Comparison of ENCODE assay signal across 11 cellular contexts in genomic region chr4:158823461-158823873, GRCh38. TPM values are rescaled to one million over a fixed set of nuclear protein-coding genes. Genes with fewer than 3 reads are reported as not detected.
DNase-seq lines count a peak whose midpoint lies in the region; ATAC-seq, FAIRE-seq and TF ChIP-seq lines count a peak whose summit lies in the region.
"Had no signal": no experiment of that assay in that cellular context is flagged by ENCODE, and none has a peak within 500 bp of the region (broad histone marks: within the 10 kb centered on the region; RNA-seq: fewer than 3 reads in every experiment).

No MANE protein-coding gene starts in this region.

- peak overlapping the region; percentile 91 for H3K27ac ChIP-seq in hepatocyte

- no peak for FAIRE-seq in GM12891 (lab: Jason Lieb, UNC)
- FAIRE-seq: HTR-8/SVneo had no signal

- H3K36me3 ChIP-seq in hepatocyte (replicated peaks; ENCODE audit: insufficient read depth, low read depth): no peaks in the 10 kb centered on the region

- H3K4me3 ChIP-seq in AG10803 (ENCODE audit: low read length) (no peak overlapping the region), hepatocyte (no peak overlapping the region)

- no peak overlapping the region for H3K4me2 ChIP-seq in hepatocyte

- ATAC-seq in GM19452 (IDR thresholded peaks at IDR 0.05; ENCODE audit: unreplicated experiment): peak; percentile 29
- ATAC-seq in HG03354 (IDR thresholded peaks at IDR 0.05; ENCODE audit: poor library complexity, severe bottlenecking, unreplicated experiment): no peak

- H3K4me1 ChIP-seq in hepatocyte (ENCODE audit: insufficient read depth): peaks cover 67% of the 10 kb centered on the region

- TF ChIP-seq POLR2A in GM12891 (IDR thresholded peaks at IDR 0.05; ENCODE audit: low read depth, low read length): no peak

- H3K27me3 ChIP-seq in hepatocyte: no peaks in the 10 kb centered on the region

- no peak overlapping the region for H2AFZ ChIP-seq in hepatocyte

- no peaks in the 10 kb centered on the region for H3K9me2 ChIP-seq in hepatocyte (replicated peaks; ENCODE audit: insufficient read depth)

- H4K20me1 ChIP-seq in hepatocyte (ENCODE audit: insufficient read depth, poor library complexity, severe bottlenecking): no peaks in the 10 kb centered on the region

- DNase-seq in AG10803 (ENCODE audit: low read depth) (peak; percentile 66), RPMI8226 (peak; percentile 38), hepatocyte (ENCODE audit: low spot score) (no peak), GM12891 (ENCODE audit: insufficient read length, low spot score) (no peak), putamen (ENCODE audit: low spot score) (no peak), epidermal melanocyte (ENCODE audit: insufficient read length, low spot score) (no peak)
- DNase-seq: NCI-H774, nephron progenitor cell had no signal

- no peak for TF ChIP-seq CTCF in AG10803 (conservative IDR thresholded peaks at IDR 0.05; ENCODE audit: low read length)
- TF ChIP-seq CTCF in hepatocyte (IDR thresholded peaks at IDR 0.05; ENCODE audit: poor library complexity): no peak

- no peaks in the 10 kb centered on the region for H3K9me3 ChIP-seq in hepatocyte (ENCODE audit: low read depth)

- H3K79me2 ChIP-seq in hepatocyte: peaks cover 50% of the 10 kb centered on the region

- 88% methylated on average over 3 of the region's 3 CpGs for WGBS in hepatocyte (ENCODE audit: low lambda C conversion rate, missing lambda C conversion rate)

TF ChIP-seq in GM12891, 5 proteins besides CTCF, POLR2A, EP300 and RAD21:
- TF ChIP-seq PAX5 (IDR thresholded peaks at IDR 0.05; ENCODE audit: insufficient read depth, low read length, severe bottlenecking) (no peak), TAF1 (IDR thresholded peaks at IDR 0.05; ENCODE audit: low read depth, low read length) (no peak), POU2F2 (IDR thresholded peaks at IDR 0.05; ENCODE audit: low read depth, low read length) (no peak), SPI1 (IDR thresholded peaks at IDR 0.05; ENCODE audit: low read depth, low read length) (no peak), POLR2AphosphoS5 (IDR thresholded peaks at IDR 0.05; ENCODE audit: low read depth, low read length) (no peak)

RNA-seq across cellular contexts. Expression of gene FNIP2, which starts 54.6 kb away (rescaled TPM):
- total RNA-seq in hepatocyte: 53.2 and 61.0 TPM in 2 replicates
- 20.8 and 23.4 TPM in 2 replicates for polyA plus RNA-seq in hepatocyte
- polyA plus RNA-seq in GM12891 (2012; ENCODE audit: low read depth, missing spikeins): 0.09 TPM

Comparison
In these comparisons a context has a peak if more than half of its experiments do, and no peak if none do; other contexts are left out.
1. DNase-seq: peak in AG10803 (single experiment) and RPMI8226 (single experiment); none in hepatocyte (single experiment), GM12891 (single experiment), putamen (single experiment) and epidermal melanocyte (single experiment).